1 cellular context compared by ENCODE assay signal in genomic region chr5:141875795-141876627, GRCh38.
TF ChIP-seq lines count a peak whose summit lies in the region.

No MANE protein-coding gene starts in this region.

TF ChIP-seq in K562, 482 proteins besides CTCF, POLR2A, EP300 and RAD21 (continued from another document and continues in another):
- TF ChIP-seq MGA (IDR thresholded peaks at IDR 0.05) (peak; percentile 77), HNRNPH1 (optimal IDR thresholded peaks at IDR 0.05; ENCODE audit: low read depth, low read length) (no peak), BHLHE40 (IDR thresholded peaks at IDR 0.05; ENCODE audit: low read length) (no peak), IRF1 (CRISPR knock-in tag; IDR thresholded peaks at IDR 0.05; ENCODE audit: borderline replicate concordance) (no peak), HMGN3 (IDR thresholded peaks at IDR 0.05; ENCODE audit: borderline replicate concordance, extremely low read depth, insufficient read length, low read depth, low read length) (peak; percentile 90), NR1H2 (CRISPR knock-in tag; IDR thresholded peaks at IDR 0.05) (no peak), KDM2B (CRISPR knock-in tag; IDR thresholded peaks at IDR 0.05) (peak; percentile 14; the same call in 1 of the 2 replicates), MNT (conservative IDR thresholded peaks at IDR 0.05) (peak in 1 of 2 experiments; percentile 66; a peak in 2 of 4 replicates), CBX3 (IDR thresholded peaks at IDR 0.05; ENCODE audit: borderline replicate concordance in 1 of 2, low read length in 2 of 2) (no peak; a peak in 1 of 3 replicates), ZNF609 (CRISPR knock-in tag; IDR thresholded peaks at IDR 0.05; ENCODE audit: borderline replicate concordance) (no peak), KLF10 (CRISPR knock-in tag; IDR thresholded peaks at IDR 0.05) (no peak), HDGF (IDR thresholded peaks at IDR 0.05) (no peak), RBBP5 (IDR thresholded peaks at IDR 0.05; ENCODE audit: borderline replicate concordance, insufficient read depth, low read length, poor library complexity, severe bottlenecking) (no peak), SP1 (CRISPR knock-in tag; IDR thresholded peaks at IDR 0.05) (peak; percentile 48; the same call in 1 of the 2 replicates), SAFB (IDR thresholded peaks at IDR 0.05; ENCODE audit: borderline replicate concordance, low read depth, low read length) (no peak), BACH1 (tag; IDR thresholded peaks at IDR 0.05) (no peak), CREB5 (CRISPR knock-in tag; IDR thresholded peaks at IDR 0.05) (no peak), HBP1 (CRISPR knock-in tag; IDR thresholded peaks at IDR 0.05) (no peak), ZBTB11 (CRISPR knock-in tag; IDR thresholded peaks at IDR 0.05) (no peak), TCF3 (CRISPR knock-in tag; IDR thresholded peaks at IDR 0.05) (peak; percentile 79), MCM2 (IDR thresholded peaks at IDR 0.05; ENCODE audit: low read depth) (no peak), HEY1 (CRISPR knock-in tag; IDR thresholded peaks at IDR 0.05; ENCODE audit: borderline replicate concordance) (no peak), TRIM24 (IDR thresholded peaks at IDR 0.05) (peak; percentile 27 to 48; a peak in 2 of 4 replicates), E2F5 (CRISPR knock-in tag; IDR thresholded peaks at IDR 0.05) (no peak), FOXA3 (CRISPR knock-in tag; conservative IDR thresholded peaks at IDR 0.05 in 1 of 2, IDR thresholded peaks at IDR 0.05 in 1 of 2) (no peak), ZNF79 (CRISPR knock-in tag; IDR thresholded peaks at IDR 0.05; ENCODE audit: low read depth) (no peak), NFIX (CRISPR knock-in tag; IDR thresholded peaks at IDR 0.05; ENCODE audit: low read depth) (no peak)
